1 cellular context compared by ENCODE assay signal in genomic region chr5:14472986-14473567, GRCh38.
TF ChIP-seq lines count a peak whose summit lies in the region.

No MANE protein-coding gene starts in this region.

TF ChIP-seq in SK-N-SH, 30 proteins besides CTCF, POLR2A, EP300 and RAD21 (continued from another document):
- TF ChIP-seq REST (IDR thresholded peaks at IDR 0.05; ENCODE audit: low read depth, low read length) = no peak
- no peak for TF ChIP-seq USF1 (IDR thresholded peaks at IDR 0.05; ENCODE audit: borderline replicate concordance, low read depth)
- TF ChIP-seq MEF2A (IDR thresholded peaks at IDR 0.05; ENCODE audit: borderline replicate concordance, low read depth) = no peak
- TF ChIP-seq ZBTB33 (IDR thresholded peaks at IDR 0.05; ENCODE audit: borderline replicate concordance, low read depth) = no peak
- no peak for TF ChIP-seq YY1 (IDR thresholded peaks at IDR 0.05; ENCODE audit: low read depth)
- no peak for TF ChIP-seq RCOR1 (IDR thresholded peaks at IDR 0.05; ENCODE audit: low read length)
